ENCODE assay signal across 8 cellular contexts in the genomic region with DNA sequence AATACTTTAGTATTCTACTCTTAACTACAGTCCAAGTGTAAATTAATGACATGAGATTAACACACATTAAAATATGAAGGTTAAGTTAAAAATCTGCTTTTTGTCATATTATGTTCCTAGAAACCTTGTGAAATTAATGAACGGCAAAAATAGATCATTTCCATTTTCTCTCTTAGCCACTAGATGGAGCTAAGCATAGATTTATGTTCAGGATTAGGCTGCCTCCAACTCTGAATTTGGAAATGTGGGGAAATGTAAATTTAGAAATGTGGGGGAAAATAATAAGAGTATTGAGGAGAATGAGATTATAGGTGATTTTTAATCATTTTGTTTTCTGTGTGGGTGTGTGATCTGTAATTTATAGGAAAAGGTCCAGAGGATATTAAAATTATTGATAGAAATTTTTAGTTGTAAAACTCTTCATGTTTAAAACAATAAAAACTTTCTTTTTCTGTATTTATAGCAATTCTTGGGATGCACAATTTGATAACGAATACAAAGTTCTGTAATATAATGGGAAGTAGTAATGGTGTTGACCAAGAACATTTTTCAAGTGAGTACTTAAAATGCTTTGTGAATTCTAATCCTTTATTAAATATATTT. TPM values are rescaled to one million over a fixed set of nuclear protein-coding genes. Genes with fewer than 3 reads are reported as not detected.
DNase-seq lines count a peak whose midpoint lies in the region; ATAC-seq and TF ChIP-seq lines count a peak whose summit lies in the region.

No MANE protein-coding gene starts in this region.

- no peaks in the 10 kb centered on the region for H3K27me3 Mint-ChIP-seq in endothelial cell (ENCODE audit: unreplicated experiment)

- no peak overlapping the region for H3K9ac ChIP-seq in OCI-LY1 (ENCODE audit: low read length)

- WGBS in ovary, 3 donors, result 30 to 41% (median 38%) methylated on average over 2 of the region's 2 CpGs

- ATAC-seq in GM21717 (IDR thresholded peaks at IDR 0.05; ENCODE audit: unreplicated experiment) (no peak), GM21825 (IDR thresholded peaks at IDR 0.05; ENCODE audit: unreplicated experiment) (no peak)

- TF ChIP-seq EP300 in ovary (IDR thresholded peaks at IDR 0.05), result no peak

- H3K4me3 Mint-ChIP-seq in endothelial cell (ENCODE audit: unreplicated experiment), result no peak overlapping the region

- H3K27ac Mint-ChIP-seq in endothelial cell (ENCODE audit: unreplicated experiment), result no peak overlapping the region

- TF ChIP-seq POLR2A in ovary (IDR thresholded peaks at IDR 0.05), result no peak

- peaks cover 24% of the 10 kb centered on the region for H3K36me3 Mint-ChIP-seq in endothelial cell (ENCODE audit: low read depth, unreplicated experiment)

- no peaks in the 10 kb centered on the region for H3K27me3 ChIP-seq in OCI-LY1 (ENCODE audit: insufficient read depth, low read length)
- no peaks in the 10 kb centered on the region for H3K27me3 ChIP-seq in ovary

- no peaks in the 10 kb centered on the region for H3K9me3 Mint-ChIP-seq in endothelial cell (ENCODE audit: unreplicated experiment)

- no peaks in the 10 kb centered on the region for H3K4me1 Mint-ChIP-seq in endothelial cell (ENCODE audit: unreplicated experiment)

- H3K4me2 ChIP-seq in OCI-LY1 (ENCODE audit: low read length), result no peak overlapping the region

- TF ChIP-seq CTCF in OCI-LY1 (IDR thresholded peaks at IDR 0.05; ENCODE audit: low read length), result peak; percentile 80
- peak; percentile 69 for TF ChIP-seq CTCF in endothelial cell (IDR thresholded peaks at IDR 0.05; ENCODE audit: unreplicated experiment)
- peak; percentile 22 to 55 (median 50) for TF ChIP-seq CTCF in ovary (IDR thresholded peaks at IDR 0.05)

- H3K27ac ChIP-seq in OCI-LY1 (ENCODE audit: low read depth, low read length, poor library complexity, severe bottlenecking) (no peak overlapping the region), ovary (no peak overlapping the region)

- H3K36me3 ChIP-seq in OCI-LY1 (ENCODE audit: insufficient read depth, low read length), result peaks cover 23% of the 10 kb centered on the region
- no peaks in the 10 kb centered on the region for H3K36me3 ChIP-seq in ovary

- no peak overlapping the region for H3K4me3 ChIP-seq in OCI-LY1 (ENCODE audit: low read depth, low read length, poor library complexity, severe bottlenecking)
- H3K4me3 ChIP-seq in ovary, result no peak overlapping the region

- no peaks in the 10 kb centered on the region for H3K9me3 ChIP-seq in OCI-LY1 (ENCODE audit: low read length)
- H3K9me3 ChIP-seq in ovary, result no peaks in the 10 kb centered on the region

- H3K9me2 ChIP-seq in OCI-LY1 (ENCODE audit: low read depth, low read length), result no peaks in the 10 kb centered on the region

- intact Hi-C loops in ovary (cut with DNase I), result no loop called here

- no peak overlapping the region for H2AFZ ChIP-seq in OCI-LY1 (ENCODE audit: low read length)

- DNase-seq in NCI-H2196 (lab: John Stamatoyannopoulos, UW; ENCODE audit: unreplicated experiment) (peak; percentile 1), NCI-H2196 treated with DMSO at 0.1 percent for 48 hours (lab: John Stamatoyannopoulos, UW; ENCODE audit: unreplicated experiment) (no peak), endothelial cell (ENCODE audit: low spot score) (no peak), ovary (no peak), activated gamma-delta T cell treated with Interleukin-2 at 50 U/mL for 16 hours (no peak)

- H3F3A ChIP-seq in OCI-LY1 (ENCODE audit: insufficient read depth, low read length), result no peaks in the 10 kb centered on the region

- no peaks in the 10 kb centered on the region for H4K20me1 ChIP-seq in OCI-LY1 (ENCODE audit: insufficient read depth, low read length)

- no peaks in the 10 kb centered on the region for H3K4me1 ChIP-seq in OCI-LY1 (ENCODE audit: insufficient read depth, low read length, severe bottlenecking)
- peaks cover 3% of the 10 kb centered on the region for H3K4me1 ChIP-seq in ovary (ENCODE audit: insufficient read depth)

- H3K79me2 ChIP-seq in OCI-LY1 (ENCODE audit: insufficient read depth, low read length), result no peaks in the 10 kb centered on the region

RNA-seq across cellular contexts. Expression of a gene that starts 59.2 kb away (rescaled TPM):
- 51.0 TPM for total RNA-seq in endothelial cell (ENCODE audit: unreplicated experiment)
- 10 to 100 TPM; 13.6 to 35.5 (median 29.3) TPM for total RNA-seq in ovary
- 10 to 100 TPM in 1 of 2 donors, 1 to 10 TPM in 1; 9.4 to 24.1 TPM for polyA plus RNA-seq in ovary
